1 cellular context compared by ENCODE assay signal in genomic region chr3:150555859-150556436, GRCh38.
TF ChIP-seq lines count a peak whose summit lies in the region.

No MANE protein-coding gene starts in this region.

TF ChIP-seq in K562, 482 proteins besides CTCF, POLR2A, EP300 and RAD21:
- TF ChIP-seq FOXP1 (CRISPR knock-in tag; IDR thresholded peaks at IDR 0.05) (no peak), ZNF436 (CRISPR knock-in tag; IDR thresholded peaks at IDR 0.05) (no peak), ZBTB8A (IDR thresholded peaks at IDR 0.05; ENCODE audit: partially characterized antibody) (no peak), TAL1 (IDR thresholded peaks at IDR 0.05) (no peak), IRF1 (CRISPR knock-in tag; IDR thresholded peaks at IDR 0.05; ENCODE audit: borderline replicate concordance) (no peak), RBFOX2 (IDR thresholded peaks at IDR 0.05; ENCODE audit: low read depth, low read length) (no peak), MYNN (IDR thresholded peaks at IDR 0.05) (no peak), MYNN (CRISPR knock-in tag; IDR thresholded peaks at IDR 0.05) (no peak), CREB3L1 (IDR thresholded peaks at IDR 0.05; ENCODE audit: borderline replicate concordance, low read depth) (no peak), TCF7L2 (IDR thresholded peaks at IDR 0.05; ENCODE audit: low read depth, low read length) (no peak), JUNB (CRISPR knock-in tag; conservative IDR thresholded peaks at IDR 0.05) (no peak), ZNF518B (CRISPR knock-in tag; IDR thresholded peaks at IDR 0.05) (no peak), MEF2D (tag; conservative IDR thresholded peaks at IDR 0.05; ENCODE audit: low read depth) (no peak), ZNF785 (CRISPR knock-in tag; IDR thresholded peaks at IDR 0.05) (no peak), RFX7 (CRISPR knock-in tag; IDR thresholded peaks at IDR 0.05) (no peak), ADNP (tag; IDR thresholded peaks at IDR 0.05) (no peak), SP2 (IDR thresholded peaks at IDR 0.05; ENCODE audit: extremely low read depth, low read depth, low read length, poor library complexity, severe bottlenecking) (no peak), KHSRP (IDR thresholded peaks at IDR 0.05) (no peak)
- TF ChIP-seq, protein P1, sequence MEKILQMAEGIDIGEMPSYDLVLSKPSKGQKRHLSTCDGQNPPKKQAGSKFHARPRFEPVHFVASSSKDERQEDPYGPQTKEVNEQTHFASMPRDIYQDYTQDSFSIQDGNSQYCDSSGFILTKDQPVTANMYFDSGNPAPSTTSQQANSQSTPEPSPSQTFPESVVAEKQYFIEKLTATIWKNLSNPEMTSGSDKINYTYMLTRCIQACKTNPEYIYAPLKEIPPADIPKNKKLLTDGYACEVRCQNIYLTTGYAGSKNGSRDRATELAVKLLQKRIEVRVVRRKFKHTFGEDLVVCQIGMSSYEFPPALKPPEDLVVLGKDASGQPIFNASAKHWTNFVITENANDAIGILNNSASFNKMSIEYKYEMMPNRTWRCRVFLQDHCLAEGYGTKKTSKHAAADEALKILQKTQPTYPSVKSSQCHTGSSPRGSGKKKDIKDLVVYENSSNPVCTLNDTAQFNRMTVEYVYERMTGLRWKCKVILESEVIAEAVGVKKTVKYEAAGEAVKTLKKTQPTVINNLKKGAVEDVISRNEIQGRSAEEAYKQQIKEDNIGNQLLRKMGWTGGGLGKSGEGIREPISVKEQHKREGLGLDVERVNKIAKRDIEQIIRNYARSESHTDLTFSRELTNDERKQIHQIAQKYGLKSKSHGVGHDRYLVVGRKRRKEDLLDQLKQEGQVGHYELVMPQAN (IDR thresholded peaks at IDR 0.05; ENCODE audit: borderline replicate concordance), result no peak
